In genomic region chr3:10707089-10707983, GRCh38 we compare ENCODE assay signal across 10 cellular contexts.
A peak's percentile ranks its signal among the peaks of the same experiment; 100 is the strongest.
DNase-seq lines count a peak whose midpoint lies in the region; ATAC-seq and TF ChIP-seq lines count a peak whose summit lies in the region.
"Had no signal": no experiment of that assay in that cellular context is flagged by ENCODE, and none has a peak within 500 bp of the region (broad histone marks: within the 10 kb centered on the region; RNA-seq: fewer than 3 reads in every experiment).

No MANE protein-coding gene starts in this region.

- no peak overlapping the region for H3K27ac ChIP-seq in cardiac muscle cell
- peak overlapping the region; percentile 51 for H3K27ac ChIP-seq in angular gyrus (ENCODE audit: low read depth, low read length)
- no peak overlapping the region for H3K27ac ChIP-seq in thymus (ENCODE audit: low read depth)
- H3K27ac ChIP-seq in brain microvascular endothelial cell: no peak overlapping the region

- no peaks in the 10 kb centered on the region for H3K4me1 ChIP-seq in cardiac muscle cell (ENCODE audit: low read depth)
- no peaks in the 10 kb centered on the region for H3K4me1 ChIP-seq in thymus (ENCODE audit: control insufficient read depth, insufficient read depth, low read length)

- intact Hi-C loops in left ventricle myocardium superior (cut with micrococcal nuclease): no loop called here

- ATAC-seq in left ventricle myocardium superior (no peak), HG02970 (IDR thresholded peaks at IDR 0.05; ENCODE audit: low FRiP score, unreplicated experiment) (no peak)

- DNase-seq in cardiac muscle cell (ENCODE audit: low read depth in 1 of 2, low spot score in 1 of 2) (peak in 1 of 2 donors; percentile 44), left ventricle myocardium superior (no peak), left kidney (ENCODE audit: low read depth, low spot score) (peak; percentile 63), HT-29 (ENCODE audit: low spot score) (no peak), brain microvascular endothelial cell (no peak)
- DNase-seq: CD4-positive, CD25-positive, alpha-beta regulatory T cell; T-helper 1 cell had no signal

- in situ Hi-C loops in brain microvascular endothelial cell (cut with HindIII; ENCODE audit: low pct_ligation_motif_present, low sequenced_read_pairs): no loop called here

- peak overlapping the region; percentile 36 for H3K4me3 ChIP-seq in cardiac muscle cell
- peak overlapping the region; percentile 11 for H3K4me3 ChIP-seq in thymus (ENCODE audit: low read length)
- H3K4me3 ChIP-seq in brain microvascular endothelial cell (ENCODE audit: low read depth, low read length): no peak overlapping the region

- no peak for TF ChIP-seq CTCF in cardiac muscle cell (IDR thresholded peaks at IDR 0.05; ENCODE audit: low read depth, low read length)
- no peak for TF ChIP-seq CTCF in brain microvascular endothelial cell (IDR thresholded peaks at IDR 0.05; ENCODE audit: low read depth, low read length, missing control alignments)

- peaks cover 89% of the 10 kb centered on the region for H3K27me3 ChIP-seq in cardiac muscle cell
- H3K27me3 ChIP-seq in thymus (ENCODE audit: control insufficient read depth, insufficient read depth): peaks cover 29% of the 10 kb centered on the region
- H3K27me3 ChIP-seq in brain microvascular endothelial cell (replicated peaks): peaks cover 32% of the 10 kb centered on the region

- H3K9me3 ChIP-seq in cardiac muscle cell (ENCODE audit: low read depth) (no peaks in the 10 kb centered on the region), thymus (ENCODE audit: control insufficient read depth) (no peaks in the 10 kb centered on the region)

- H3K36me3 ChIP-seq in cardiac muscle cell (no peaks in the 10 kb centered on the region), thymus (ENCODE audit: control insufficient read depth, insufficient read depth) (no peaks in the 10 kb centered on the region), brain microvascular endothelial cell (replicated peaks) (no peaks in the 10 kb centered on the region)

- 6% methylated on average over 68 of the region's 68 CpGs for WGBS in thymus
